Comparison of ENCODE assay signal across 20 cellular contexts in genomic region chr3:13249630-13250395, GRCh38.
"Had no signal": no experiment of that assay in that cellular context is flagged by ENCODE, and none has a peak within 500 bp of the region (broad histone marks: within the 10 kb centered on the region; RNA-seq: fewer than 3 reads in every experiment).

No MANE protein-coding gene starts in this region.

- H3K9ac ChIP-seq: KMS-11 had no signal

- H3K4me2 ChIP-seq: KMS-11 had no signal

- H3K27ac ChIP-seq: KMS-11, RWPE1 had no signal

- ATAC-seq: SK-N-SH treated with all-trans-retinoic acid at 6 μM for 48 hours had no signal

- DNase-seq: Kasumi-1, MM.1S, NCI-H1048, NCI-H1105, NCI-H1417 treated with DMSO at 0.1 percent for 48 hours, NCI-H146, NCI-H1694 treated with DMSO at 0.1 percent for 48 hours, NCI-H1930, NCI-H2081, NCI-H2171, NCI-H226, NCI-H446, NCI-H510A, NCI-H524 treated with DMSO at 0.1 percent for 48 hours, NCI-H69, NCI-H774, SHP77 had no signal
